In the genomic region with DNA sequence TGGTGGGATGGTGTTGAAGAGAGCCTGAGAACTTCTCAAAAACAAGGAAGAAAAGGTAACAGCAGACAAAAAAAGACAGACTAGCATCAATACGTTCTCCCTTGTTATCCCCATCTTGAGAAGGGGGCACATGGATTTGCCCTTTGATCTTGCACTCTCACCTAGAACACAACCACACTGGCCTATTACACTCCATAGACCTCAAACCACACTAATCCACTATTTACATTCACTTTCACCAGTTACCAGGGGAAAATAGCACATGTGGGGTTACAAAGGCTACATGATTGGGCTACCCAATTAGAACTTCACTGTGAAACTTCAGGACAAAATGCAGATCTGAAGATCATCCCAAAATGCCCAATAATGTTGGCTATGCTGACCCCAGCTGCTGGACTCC, we compare ENCODE assay signal across 1 cellular context.
TF ChIP-seq lines count a peak whose summit lies in the region.

No MANE protein-coding gene starts in this region.

TF ChIP-seq in H1, 55 proteins besides CTCF, POLR2A, EP300 and RAD21:
- TF ChIP-seq SIX5 (IDR thresholded peaks at IDR 0.05; ENCODE audit: low read depth, low read length) (no peak), GABPA (IDR thresholded peaks at IDR 0.05; ENCODE audit: borderline replicate concordance, insufficient read depth, low read length) (no peak), HDAC2 (IDR thresholded peaks at IDR 0.05; ENCODE audit: borderline replicate concordance in 1 of 2, low read depth in 2 of 2, low read length in 2 of 2) (no peak), POU5F1 (IDR thresholded peaks at IDR 0.05; ENCODE audit: low read depth, low read length) (no peak)
